In genomic region chr1:30469426-30469825, GRCh38 we compare ENCODE assay signal across 21 cellular contexts.
"Had no signal": no experiment of that assay in that cellular context is flagged by ENCODE, and none has a peak within 500 bp of the region (broad histone marks: within the 10 kb centered on the region; RNA-seq: fewer than 3 reads in every experiment).

No MANE protein-coding gene starts in this region.

- H3K4me3 ChIP-seq: SJSA1, SK-N-MC had no signal

- DNase-seq: KBM-7, MV-4-11, NCI-H1048, NCI-H1105 treated with DMSO at 0.1 percent for 48 hours, NCI-H1417 treated with DMSO at 0.1 percent for 48 hours, NCI-H146, NCI-H1694 treated with DMSO at 0.1 percent for 48 hours, NCI-H1930, NCI-H2081, NCI-H2107, NCI-H345, NCI-H446 treated with DMSO at 0.1 percent for 48 hours, NCI-H510A treated with DMSO at 0.1 percent for 48 hours, NCI-H526, NCI-H748 treated with DMSO at 0.1 percent for 48 hours, Right ventricle myocardium superior, RPMI8226, SIG-M5, SW 1271 had no signal

- H3K36me3 ChIP-seq: SJSA1 had no signal

- H3K9me3 ChIP-seq: SJSA1 had no signal

- H3K27me3 ChIP-seq: SJSA1 had no signal

- H3K27ac ChIP-seq: SJSA1, SK-N-MC had no signal

- H3K4me1 ChIP-seq: SJSA1 had no signal
